Comparison of ENCODE assay signal across 10 cellular contexts in the genomic region with DNA sequence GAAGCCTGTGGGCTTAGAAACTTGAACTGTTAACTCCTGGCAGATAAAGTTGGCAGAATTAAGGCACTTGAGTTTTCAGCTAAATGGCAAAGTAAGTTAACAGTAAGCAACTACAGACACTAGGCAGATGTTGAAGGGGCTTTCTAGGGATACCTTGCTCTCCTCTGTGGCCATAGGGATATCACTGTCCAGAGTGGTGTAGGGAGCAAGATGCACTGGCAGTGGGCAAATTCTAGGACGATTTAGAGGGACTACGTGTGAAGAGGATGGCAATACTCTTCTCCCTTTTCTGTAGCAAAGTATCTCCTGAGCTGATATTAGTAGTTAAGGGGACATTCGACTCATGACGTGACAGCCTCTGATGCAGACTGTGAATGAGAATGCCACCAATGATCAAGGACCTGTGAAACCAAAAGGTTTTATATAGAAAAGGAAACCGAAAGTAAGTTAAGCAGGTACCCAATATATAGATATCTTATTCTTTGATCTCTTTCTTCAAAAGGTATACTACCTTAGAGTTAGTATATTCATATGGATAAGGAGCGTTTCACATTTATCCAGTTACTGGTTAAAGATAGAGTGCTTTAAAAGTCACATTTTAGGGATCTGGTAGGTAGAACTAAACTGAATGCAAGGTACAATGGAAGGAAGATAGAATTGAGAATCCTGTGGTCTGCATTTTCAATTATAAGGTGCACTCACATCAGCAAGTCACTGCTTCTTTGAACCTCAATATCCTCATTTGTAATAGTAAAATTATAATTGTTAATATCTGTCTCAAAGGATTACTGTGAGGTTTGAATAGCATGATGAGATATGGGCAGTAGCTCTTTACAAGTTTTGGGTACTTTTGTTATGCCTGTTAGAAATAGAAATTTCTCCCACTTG.
A peak's percentile ranks its signal among the peaks of the same experiment; 100 is the strongest.
DNase-seq lines count a peak whose midpoint lies in the region; ATAC-seq and TF ChIP-seq lines count a peak whose summit lies in the region.
"Had no signal": no experiment of that assay in that cellular context is flagged by ENCODE, and none has a peak within 500 bp of the region (broad histone marks: within the 10 kb centered on the region; RNA-seq: fewer than 3 reads in every experiment).

No MANE protein-coding gene starts in this region.

- H3K36me3 ChIP-seq in A673 (ENCODE audit: insufficient read depth, low read length, poor library complexity, severe bottlenecking): no peaks in the 10 kb centered on the region

- TF ChIP-seq CTCF in A673 (conservative IDR thresholded peaks at IDR 0.05; ENCODE audit: low read depth, low read length): no peak

- no peaks in the 10 kb centered on the region for H3K9me3 ChIP-seq in A673 (ENCODE audit: low read depth, low read length, poor library complexity, severe bottlenecking)
- H3K9me3 ChIP-seq: psoas muscle had no signal

- no peaks in the 10 kb centered on the region for H3K27me3 ChIP-seq in A673 (replicated peaks; ENCODE audit: insufficient read depth, low read depth, low read length, poor library complexity)

- H3K27ac ChIP-seq in A673 (ENCODE audit: low read depth, low read length, poor library complexity, severe bottlenecking): no peak overlapping the region
- H3K27ac ChIP-seq: psoas muscle, SK-N-MC had no signal

- H3K4me1 ChIP-seq in A673 (ENCODE audit: insufficient read depth, low read length, poor library complexity, severe bottlenecking): no peaks in the 10 kb centered on the region
- H3K4me1 ChIP-seq: psoas muscle had no signal

- ATAC-seq in GM18868 (IDR thresholded peaks at IDR 0.05; ENCODE audit: unreplicated experiment): peak; percentile 93
- ATAC-seq in HG02885 (IDR thresholded peaks at IDR 0.05; ENCODE audit: poor library complexity, unreplicated experiment): peak; percentile 90
- ATAC-seq: psoas muscle had no signal

- H3K4me3 ChIP-seq in A673 (ENCODE audit: low read depth, low read length, poor library complexity, severe bottlenecking): peak overlapping the region; percentile 21
- H3K4me3 ChIP-seq: psoas muscle, SK-N-MC had no signal

- intact Hi-C loops in A673 (cut with micrococcal nuclease; ENCODE audit: unreplicated experiment): no loop called here

- POLR2A ChIA-PET in A673 (lab: Charles Lee; ENCODE audit: low non-redundant PET): no interaction called here

- CTCF ChIA-PET in A673 (lab: Charles Lee): no interaction called here

- no TSS peak for BruUV-seq in A673 (replicated peaks; lab: Mats Ljungman, UMichigan)

- DNase-seq in A673 (ENCODE audit: low spot score) (no peak), NCI-H526 treated with DMSO at 0.1 percent for 48 hours (lab: John Stamatoyannopoulos, UW) (peak; percentile 13), retina (no peak), MV-4-11 (lab: John Stamatoyannopoulos, UW) (no peak), NCI-H2171 (lab: John Stamatoyannopoulos, UW) (no peak)
- no peak for DNase-seq in activated naive CD4-positive, alpha-beta T cell (lab: John Stamatoyannopoulos, UW)
- DNase-seq: psoas muscle had no signal
